ENCODE assay signal across 9 cellular contexts in the genomic region with DNA sequence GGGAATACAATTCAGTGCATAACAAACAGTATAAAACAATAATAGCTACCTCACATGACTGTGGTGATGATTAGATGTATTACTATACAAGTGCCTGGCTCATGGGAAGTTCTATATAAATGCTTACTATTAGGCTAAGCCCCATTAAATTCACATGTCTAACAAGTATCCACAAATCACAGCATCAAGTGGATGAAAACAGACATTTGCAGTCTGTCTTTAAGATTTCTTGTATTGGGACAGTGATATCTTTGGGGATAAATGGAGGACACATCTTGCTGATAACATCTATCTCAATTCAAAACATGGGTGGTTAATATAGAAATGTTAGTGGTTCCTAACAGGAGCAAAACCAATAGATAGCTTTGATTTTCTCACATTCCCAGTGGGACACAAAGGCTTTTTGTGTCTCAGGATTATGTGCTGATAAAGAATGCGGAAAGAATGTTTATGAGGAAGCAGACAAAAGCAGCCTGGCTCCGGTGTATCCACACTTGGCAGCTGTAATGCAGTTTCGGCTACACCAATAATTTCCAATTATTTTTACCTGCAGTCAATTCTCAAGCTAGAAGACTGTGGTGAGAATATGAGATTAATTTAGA. TPM values are rescaled to one million over a fixed set of nuclear protein-coding genes. Genes with fewer than 3 reads are reported as not detected.
DNase-seq lines count a peak whose midpoint lies in the region; ATAC-seq and TF ChIP-seq lines count a peak whose summit lies in the region.
"Had no signal": no experiment of that assay in that cellular context is flagged by ENCODE, and none has a peak within 500 bp of the region (broad histone marks: within the 10 kb centered on the region; RNA-seq: fewer than 3 reads in every experiment).

No MANE protein-coding gene starts in this region.

- H3K4me1 ChIP-seq in heart right ventricle (peaks cover 2 to 73% (median 38%) of the 10 kb centered on the region in 9 donors), rectal smooth muscle tissue (ENCODE audit: control insufficient read depth, insufficient read depth, low read length) (peaks cover 5% of the 10 kb centered on the region)

- peaks cover 54% of the 10 kb centered on the region for H3K4me1 Mint-ChIP-seq in WTC11

- intact Hi-C loops in heart right ventricle (cut with DNase I) = no loop called here

- DNase-seq in WTC11 (ENCODE audit: low spot score) = no peak
- DNase-seq in heart right ventricle = no peak
- DNase-seq in GF-D8 (lab: John Stamatoyannopoulos, UW) = no peak
- DNase-seq in NCI-H2196 (lab: John Stamatoyannopoulos, UW; ENCODE audit: unreplicated experiment) = no peak
- no peak for DNase-seq in GM03348 (ENCODE audit: low spot score)

- no peaks in the 10 kb centered on the region for H3K9me3 ChIP-seq in heart right ventricle

- H3K27me3 ChIP-seq in heart right ventricle (no peaks in the 10 kb centered on the region), rectal smooth muscle tissue (ENCODE audit: control insufficient read depth, insufficient read depth, low read length) (no peaks in the 10 kb centered on the region)
- H3K27me3 ChIP-seq: cardiac muscle cell had no signal

- 0 out of 2 replicates have a peak overlapping the region, but pooled peaks have one; percentile 57 for H3K27ac Mint-ChIP-seq in WTC11

- H3K36me3 Mint-ChIP-seq in WTC11 = no peaks in the 10 kb centered on the region

- H3K9me3 Mint-ChIP-seq in WTC11 = no peaks in the 10 kb centered on the region

- WGBS in heart right ventricle, 2 donors = 13 to 16% methylated on average over 3 of the region's 3 CpGs

- POLR2A ChIA-PET in WTC11 (lab: Charles Lee) = no interaction called here

- TF ChIP-seq CTCF in WTC11 (IDR thresholded peaks at IDR 0.05) = no peak
- TF ChIP-seq CTCF in heart right ventricle (IDR thresholded peaks at IDR 0.05) = no peak

- CTCF ChIA-PET in WTC11 (lab: Charles Lee) = no interaction called here

- no peaks in the 10 kb centered on the region for H3K36me3 ChIP-seq in heart right ventricle
- no peaks in the 10 kb centered on the region for H3K36me3 ChIP-seq in rectal smooth muscle tissue (ENCODE audit: control insufficient read depth, insufficient read depth, low read length)

- no peak overlapping the region for H3K9ac ChIP-seq in rectal smooth muscle tissue (ENCODE audit: low read length)

- no peaks in the 10 kb centered on the region for H3K27me3 Mint-ChIP-seq in WTC11 (ENCODE audit: low read depth)

- H3K4me3 Mint-ChIP-seq in WTC11 = no peak overlapping the region

- H3K4me3 ChIP-seq in heart right ventricle (peak overlapping the region in 9 of 10 donors; percentile 30 to 60 (median 47)), rectal smooth muscle tissue (ENCODE audit: low read length) (peak overlapping the region; percentile 65)
- H3K4me3 ChIP-seq: cardiac muscle cell had no signal

- ATAC-seq in GM19043 (IDR thresholded peaks at IDR 0.05; ENCODE audit: low read depth, unreplicated experiment) (peak; percentile 12), WTC11 (peak; percentile 19), heart right ventricle (peak in 6 of 8 donors; percentile 11 to 50 (median 40)), HG03354 (IDR thresholded peaks at IDR 0.05; ENCODE audit: poor library complexity, severe bottlenecking, unreplicated experiment) (no peak)

- H3K27ac ChIP-seq in heart right ventricle (peak overlapping the region in 9 of 10 donors; percentile 57 to 90 (median 81)), rectal smooth muscle tissue (ENCODE audit: low read depth, low read length) (peak overlapping the region; percentile 79)
- H3K27ac ChIP-seq: cardiac muscle cell had no signal

TF ChIP-seq in WTC11, 78 proteins besides CTCF, POLR2A, EP300 and RAD21:
- TF ChIP-seq, protein P1, sequence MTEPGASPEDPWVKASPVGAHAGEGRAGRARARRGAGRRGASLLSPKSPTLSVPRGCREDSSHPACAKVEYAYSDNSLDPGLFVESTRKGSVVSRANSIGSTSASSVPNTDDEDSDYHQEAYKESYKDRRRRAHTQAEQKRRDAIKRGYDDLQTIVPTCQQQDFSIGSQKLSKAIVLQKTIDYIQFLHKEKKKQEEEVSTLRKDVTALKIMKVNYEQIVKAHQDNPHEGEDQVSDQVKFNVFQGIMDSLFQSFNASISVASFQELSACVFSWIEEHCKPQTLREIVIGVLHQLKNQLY (CRISPR knock-in tag; IDR thresholded peaks at IDR 0.05) = no peak
- TF ChIP-seq, protein P2, sequence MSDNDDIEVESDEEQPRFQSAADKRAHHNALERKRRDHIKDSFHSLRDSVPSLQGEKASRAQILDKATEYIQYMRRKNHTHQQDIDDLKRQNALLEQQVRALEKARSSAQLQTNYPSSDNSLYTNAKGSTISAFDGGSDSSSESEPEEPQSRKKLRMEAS (CRISPR knock-in tag; IDR thresholded peaks at IDR 0.05) = no peak
- TF ChIP-seq, protein P3, sequence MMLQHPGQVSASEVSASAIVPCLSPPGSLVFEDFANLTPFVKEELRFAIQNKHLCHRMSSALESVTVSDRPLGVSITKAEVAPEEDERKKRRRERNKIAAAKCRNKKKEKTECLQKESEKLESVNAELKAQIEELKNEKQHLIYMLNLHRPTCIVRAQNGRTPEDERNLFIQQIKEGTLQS (CRISPR knock-in tag; conservative IDR thresholded peaks at IDR 0.05) = no peak
- TF ChIP-seq, protein P4, sequence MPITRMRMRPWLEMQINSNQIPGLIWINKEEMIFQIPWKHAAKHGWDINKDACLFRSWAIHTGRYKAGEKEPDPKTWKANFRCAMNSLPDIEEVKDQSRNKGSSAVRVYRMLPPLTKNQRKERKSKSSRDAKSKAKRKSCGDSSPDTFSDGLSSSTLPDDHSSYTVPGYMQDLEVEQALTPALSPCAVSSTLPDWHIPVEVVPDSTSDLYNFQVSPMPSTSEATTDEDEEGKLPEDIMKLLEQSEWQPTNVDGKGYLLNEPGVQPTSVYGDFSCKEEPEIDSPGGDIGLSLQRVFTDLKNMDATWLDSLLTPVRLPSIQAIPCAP (CRISPR knock-in tag; IDR thresholded peaks at IDR 0.05) = no peak
- TF ChIP-seq ETV6 (CRISPR knock-in tag; IDR thresholded peaks at IDR 0.05) (no peak), ZNF121 (CRISPR knock-in tag; IDR thresholded peaks at IDR 0.05) (no peak), ZNF416 (CRISPR knock-in tag; IDR thresholded peaks at IDR 0.05) (no peak), MYBL2 (CRISPR knock-in tag; IDR thresholded peaks at IDR 0.05) (no peak), ZNF317 (CRISPR knock-in tag; IDR thresholded peaks at IDR 0.05; ENCODE audit: borderline replicate concordance, low read depth) (no peak), EMX1 (CRISPR knock-in tag; IDR thresholded peaks at IDR 0.05) (no peak), MXD4 (CRISPR knock-in tag; IDR thresholded peaks at IDR 0.05; ENCODE audit: borderline replicate concordance) (no peak), JUN (CRISPR knock-in tag; IDR thresholded peaks at IDR 0.05) (no peak), ZNF232 (CRISPR knock-in tag; IDR thresholded peaks at IDR 0.05) (no peak), SOX15 (CRISPR knock-in tag; IDR thresholded peaks at IDR 0.05) (no peak)
- TF ChIP-seq, protein P5, sequence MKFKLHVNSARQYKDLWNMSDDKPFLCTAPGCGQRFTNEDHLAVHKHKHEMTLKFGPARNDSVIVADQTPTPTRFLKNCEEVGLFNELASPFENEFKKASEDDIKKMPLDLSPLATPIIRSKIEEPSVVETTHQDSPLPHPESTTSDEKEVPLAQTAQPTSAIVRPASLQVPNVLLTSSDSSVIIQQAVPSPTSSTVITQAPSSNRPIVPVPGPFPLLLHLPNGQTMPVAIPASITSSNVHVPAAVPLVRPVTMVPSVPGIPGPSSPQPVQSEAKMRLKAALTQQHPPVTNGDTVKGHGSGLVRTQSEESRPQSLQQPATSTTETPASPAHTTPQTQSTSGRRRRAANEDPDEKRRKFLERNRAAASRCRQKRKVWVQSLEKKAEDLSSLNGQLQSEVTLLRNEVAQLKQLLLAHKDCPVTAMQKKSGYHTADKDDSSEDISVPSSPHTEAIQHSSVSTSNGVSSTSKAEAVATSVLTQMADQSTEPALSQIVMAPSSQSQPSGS (CRISPR knock-in tag; IDR thresholded peaks at IDR 0.05; ENCODE audit: borderline replicate concordance, low read depth) = no peak
- TF ChIP-seq, protein P6, sequence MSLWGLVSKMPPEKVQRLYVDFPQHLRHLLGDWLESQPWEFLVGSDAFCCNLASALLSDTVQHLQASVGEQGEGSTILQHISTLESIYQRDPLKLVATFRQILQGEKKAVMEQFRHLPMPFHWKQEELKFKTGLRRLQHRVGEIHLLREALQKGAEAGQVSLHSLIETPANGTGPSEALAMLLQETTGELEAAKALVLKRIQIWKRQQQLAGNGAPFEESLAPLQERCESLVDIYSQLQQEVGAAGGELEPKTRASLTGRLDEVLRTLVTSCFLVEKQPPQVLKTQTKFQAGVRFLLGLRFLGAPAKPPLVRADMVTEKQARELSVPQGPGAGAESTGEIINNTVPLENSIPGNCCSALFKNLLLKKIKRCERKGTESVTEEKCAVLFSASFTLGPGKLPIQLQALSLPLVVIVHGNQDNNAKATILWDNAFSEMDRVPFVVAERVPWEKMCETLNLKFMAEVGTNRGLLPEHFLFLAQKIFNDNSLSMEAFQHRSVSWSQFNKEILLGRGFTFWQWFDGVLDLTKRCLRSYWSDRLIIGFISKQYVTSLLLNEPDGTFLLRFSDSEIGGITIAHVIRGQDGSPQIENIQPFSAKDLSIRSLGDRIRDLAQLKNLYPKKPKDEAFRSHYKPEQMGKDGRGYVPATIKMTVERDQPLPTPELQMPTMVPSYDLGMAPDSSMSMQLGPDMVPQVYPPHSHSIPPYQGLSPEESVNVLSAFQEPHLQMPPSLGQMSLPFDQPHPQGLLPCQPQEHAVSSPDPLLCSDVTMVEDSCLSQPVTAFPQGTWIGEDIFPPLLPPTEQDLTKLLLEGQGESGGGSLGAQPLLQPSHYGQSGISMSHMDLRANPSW (CRISPR knock-in tag; conservative IDR thresholded peaks at IDR 0.05; ENCODE audit: low read depth) = no peak
- TF ChIP-seq, protein P7, sequence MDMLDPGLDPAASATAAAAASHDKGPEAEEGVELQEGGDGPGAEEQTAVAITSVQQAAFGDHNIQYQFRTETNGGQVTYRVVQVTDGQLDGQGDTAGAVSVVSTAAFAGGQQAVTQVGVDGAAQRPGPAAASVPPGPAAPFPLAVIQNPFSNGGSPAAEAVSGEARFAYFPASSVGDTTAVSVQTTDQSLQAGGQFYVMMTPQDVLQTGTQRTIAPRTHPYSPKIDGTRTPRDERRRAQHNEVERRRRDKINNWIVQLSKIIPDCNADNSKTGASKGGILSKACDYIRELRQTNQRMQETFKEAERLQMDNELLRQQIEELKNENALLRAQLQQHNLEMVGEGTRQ (CRISPR knock-in tag; IDR thresholded peaks at IDR 0.05) = no peak

RNA-seq across cellular contexts. Expression of a gene that starts 29.3 kb away (rescaled TPM):
- total RNA-seq in WTC11 (2021) (39.9 to 44.8 TPM (median 41.3 TPM) in 3 replicates), heart right ventricle (10 to 100 TPM; 27.1 to 47.7 (median 36.5) TPM)
- 1 to 10 TPM; 7.5 to 9.1 TPM for polyA plus RNA-seq in heart right ventricle
